In the genomic region with DNA sequence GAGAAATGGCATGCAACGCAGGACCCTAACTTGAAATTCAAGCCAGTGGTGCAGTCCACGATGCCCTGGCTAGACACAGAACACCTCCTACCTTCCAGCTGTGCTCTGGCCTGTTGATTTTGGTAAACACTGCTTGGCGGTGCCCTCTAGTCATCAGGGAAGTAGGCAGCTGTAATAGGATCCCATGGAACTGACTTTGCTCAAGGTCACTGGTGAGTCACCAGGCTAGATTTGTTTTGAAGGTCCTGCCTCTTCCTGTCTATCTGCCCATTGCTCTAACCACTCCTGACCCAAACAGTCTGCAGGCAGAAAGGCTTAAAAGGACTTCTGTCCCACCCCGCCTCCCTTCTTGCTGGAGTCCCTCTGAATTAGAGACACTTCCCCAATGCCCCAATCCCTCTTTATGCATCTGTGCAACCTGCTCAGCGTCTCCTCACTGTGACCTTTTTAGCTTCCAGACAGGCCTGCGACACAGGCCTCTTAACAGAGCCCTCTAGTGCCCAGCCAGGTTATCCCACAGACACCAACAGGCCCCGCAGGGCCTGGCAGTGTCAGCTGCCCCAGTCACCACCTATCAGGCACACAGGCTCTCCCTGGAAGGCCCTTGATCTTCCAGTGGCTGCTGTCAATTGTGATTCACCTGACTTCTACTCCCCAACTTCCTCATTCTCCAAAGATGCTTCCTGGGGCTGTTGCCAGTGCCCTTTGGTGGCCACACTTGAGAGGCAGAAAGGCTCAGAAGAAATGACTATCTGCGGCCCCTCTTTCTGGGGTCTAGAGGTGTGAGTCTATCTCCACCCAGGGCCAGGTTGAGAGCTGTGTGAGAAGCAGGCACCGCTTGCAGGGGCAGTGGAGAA, we compare ENCODE assay signal across 8 cellular contexts. TPM values are rescaled to one million over a fixed set of nuclear protein-coding genes. Genes with fewer than 3 reads are reported as not detected.
DNase-seq lines count a peak whose midpoint lies in the region; ATAC-seq and TF ChIP-seq lines count a peak whose summit lies in the region.

No MANE protein-coding gene starts in this region.

- DNase-seq in DMS 273 (lab: John Stamatoyannopoulos, UW; ENCODE audit: unreplicated experiment) (peak; percentile 82), HFF-Myc (ENCODE audit: extremely low read depth, low read depth) (peak; percentile 81), NOMO-1 treated with DMSO at 0.1 percent for 48 hours (lab: John Stamatoyannopoulos, UW; ENCODE audit: unreplicated experiment) (peak; percentile 83), Right ventricle myocardium inferior (ENCODE audit: missing footprints) (peak; percentile 78), psoas muscle (peak; percentile 61 to 81), NCI-H526 treated with DMSO at 0.1 percent for 48 hours (lab: John Stamatoyannopoulos, UW) (no peak)
- peak; percentile 44 for DNase-seq in activated naive CD8-positive, alpha-beta T cell treated with anti-CD3 and anti-CD28 coated beads for 36 hours

- intact Hi-C loops in Right ventricle myocardium inferior (cut with DNase I), result loop anchor here (2.0 kb wide), 1 partner anchor 52 kb away; a partner anchor contains a TSS
- intact Hi-C loops in psoas muscle (cut with DNase I), result loop anchor here (2.0 to 10.0 kb wide), 4 partner anchors 56 to 266 kb away; a partner anchor contains a TSS

- H3K4me1 Mint-ChIP-seq in activated naive CD8-positive, alpha-beta T cell treated with anti-CD3 and anti-CD28 coated beads for 36 hours, result peaks cover 62% of the 10 kb centered on the region

- TF ChIP-seq CTCF in HFF-Myc (IDR thresholded peaks at IDR 0.05; ENCODE audit: low read depth, low read length, missing control alignments) (peak; percentile 46), psoas muscle (IDR thresholded peaks at IDR 0.05) (peak; percentile 50)

- H3K4me3 ChIP-seq in HFF-Myc (replicated peaks; ENCODE audit: low read depth, low read length), result no peak overlapping the region
- peak overlapping the region; percentile 45 for H3K4me3 ChIP-seq in psoas muscle

- peak; percentile 76 for ATAC-seq in Right ventricle myocardium inferior
- peak; percentile 74 to 83 (median 80) for ATAC-seq in psoas muscle
- ATAC-seq in GM19397 (IDR thresholded peaks at IDR 0.05; ENCODE audit: unreplicated experiment), result no peak

- no peaks in the 10 kb centered on the region for H3K27me3 Mint-ChIP-seq in activated naive CD8-positive, alpha-beta T cell treated with anti-CD3 and anti-CD28 coated beads for 36 hours

- no peaks in the 10 kb centered on the region for H3K27me3 ChIP-seq in psoas muscle (ENCODE audit: insufficient read depth in 3 of 3, low read length in 2 of 3)

- peaks cover 0 to 25% of the 10 kb centered on the region in 2 donors for H3K36me3 ChIP-seq in psoas muscle (ENCODE audit: insufficient read depth in 1 of 2, low read depth in 1 of 2)

- peaks cover 87% of the 10 kb centered on the region for H3K4me1 ChIP-seq in psoas muscle

- no peak overlapping the region for H3K4me3 Mint-ChIP-seq in activated naive CD8-positive, alpha-beta T cell treated with anti-CD3 and anti-CD28 coated beads for 36 hours

- peak overlapping the region; percentile 97 for H3K27ac ChIP-seq in psoas muscle

- no peaks in the 10 kb centered on the region for H3K9me3 ChIP-seq in psoas muscle

- WGBS in psoas muscle, 3 donors, result 26 to 36% (median 27%) methylated on average over 9 of the region's 9 CpGs

- H3K27ac Mint-ChIP-seq in activated naive CD8-positive, alpha-beta T cell treated with anti-CD3 and anti-CD28 coated beads for 36 hours, result peak overlapping the region; percentile 57

- H3K36me3 Mint-ChIP-seq in activated naive CD8-positive, alpha-beta T cell treated with anti-CD3 and anti-CD28 coated beads for 36 hours, result peaks cover 23% of the 10 kb centered on the region

- H3K9me3 Mint-ChIP-seq in activated naive CD8-positive, alpha-beta T cell treated with anti-CD3 and anti-CD28 coated beads for 36 hours, result no peaks in the 10 kb centered on the region

RNA-seq across cellular contexts. Expression of a gene that starts 5.2 kb away (rescaled TPM):
- 10 to 100 TPM; 17.4 to 21.2 TPM for total RNA-seq in activated naive CD8-positive, alpha-beta T cell treated with anti-CD3 and anti-CD28 coated beads for 36 hours
- 68.2 TPM for total RNA-seq in Right ventricle myocardium inferior
- 10 to 100 TPM; 23.1 to 33.0 (median 28.3) TPM for total RNA-seq in psoas muscle
- 10 to 100 TPM; 18.1 to 39.9 (median 21.2) TPM for polyA plus RNA-seq in psoas muscle

RNA-seq across cellular contexts. Expression of a gene that starts 5.4 kb away (rescaled TPM):
- total RNA-seq in activated naive CD8-positive, alpha-beta T cell treated with anti-CD3 and anti-CD28 coated beads for 36 hours, result 10 to 100 TPM; 69.7 to 73.9 TPM
- total RNA-seq in Right ventricle myocardium inferior (59.9 TPM), psoas muscle (10 to 100 TPM; 44.0 to 61.0 (median 56.5) TPM)
- polyA plus RNA-seq in psoas muscle, result 10 to 100 TPM; 36.8 to 91.6 (median 80.5) TPM

RNA-seq across cellular contexts. Expression of a gene that starts 44.7 kb away (rescaled TPM):
- total RNA-seq in activated naive CD8-positive, alpha-beta T cell treated with anti-CD3 and anti-CD28 coated beads for 36 hours, result 100 to 1,000 TPM; 196 to 202 TPM
- total RNA-seq in Right ventricle myocardium inferior, result 50.9 TPM
- 10 to 100 TPM; 61.1 to 83.1 (median 77.6) TPM for total RNA-seq in psoas muscle
- polyA plus RNA-seq in psoas muscle, result 10 to 100 TPM; 47.6 to 73.7 (median 69.5) TPM

RNA-seq across cellular contexts. Expression of a gene that starts 52.0 kb away (rescaled TPM):
- 100 to 1,000 TPM; 229 to 231 TPM for total RNA-seq in activated naive CD8-positive, alpha-beta T cell treated with anti-CD3 and anti-CD28 coated beads for 36 hours
- total RNA-seq in Right ventricle myocardium inferior (194 TPM), psoas muscle (100 to 1,000 TPM; 162 to 290 (median 231) TPM)
- polyA plus RNA-seq in psoas muscle, result 100 to 1,000 TPM; 111 to 472 (median 125) TPM
